In genomic region chr16:75116081-75116910, GRCh38 we compare ENCODE assay signal across 7 cellular contexts. TPM values are rescaled to one million over a fixed set of nuclear protein-coding genes. Genes with fewer than 3 reads are reported as not detected.
A peak's percentile ranks its signal among the peaks of the same experiment; 100 is the strongest.
DNase-seq lines count a peak whose midpoint lies in the region; ATAC-seq and TF ChIP-seq lines count a peak whose summit lies in the region.

Gene LDHD, minus strand, starts transcription at chr16:75116780. Its CDS starts 60 bp downstream, at chr16:75116720.

- H3K9me3 ChIP-seq in GM23248 (ENCODE audit: low read depth) (no peaks in the 10 kb centered on the region), NT2/D1 (ENCODE audit: insufficient read depth, low read length) (peaks cover 6% of the 10 kb centered on the region), smooth muscle cell (replicated peaks; ENCODE audit: low read depth) (no peaks in the 10 kb centered on the region)

- no peaks in the 10 kb centered on the region for H4K20me1 ChIP-seq in GM23248 (ENCODE audit: insufficient read depth)
- no peaks in the 10 kb centered on the region for H4K20me1 ChIP-seq in smooth muscle cell (ENCODE audit: low read depth)

- H3K27me3 ChIP-seq in GM23248 (replicated peaks; ENCODE audit: insufficient read depth) = no peaks in the 10 kb centered on the region
- no peaks in the 10 kb centered on the region for H3K27me3 ChIP-seq in NT2/D1 (ENCODE audit: insufficient read depth, insufficient read length)
- H3K27me3 ChIP-seq in smooth muscle cell (ENCODE audit: low read depth) = no peaks in the 10 kb centered on the region

- H3K36me3 ChIP-seq in GM23248 (ENCODE audit: low read depth) (no peaks in the 10 kb centered on the region), NT2/D1 (ENCODE audit: insufficient read depth, insufficient read length, low read length) (peaks cover 4% of the 10 kb centered on the region), smooth muscle cell (ENCODE audit: low read depth) (no peaks in the 10 kb centered on the region)

- in situ Hi-C loops in GM23248 (cut with MboI) = no loop called here

- DNase-seq in GM23248 (peak; percentile 72), NT2/D1 (ENCODE audit: low read depth, low spot score) (no peak), cerebellum (ENCODE audit: low spot score) (peak; percentile 96), islet precursor cell (peak; percentile 70), smooth muscle cell (lab: John Stamatoyannopoulos, UW; ENCODE audit: unreplicated experiment) (no peak), DMS79 treated with DMSO at 0.1 percent for 48 hours (lab: John Stamatoyannopoulos, UW) (no peak)

- H2AFZ ChIP-seq in GM23248 = peak within 1 kb of the TSS; percentile 56
- no peak within 1 kb of the TSS for H2AFZ ChIP-seq in smooth muscle cell (ENCODE audit: low read depth)

- H3K27ac ChIP-seq in GM23248 (no peak within 1 kb of the TSS), smooth muscle cell (ENCODE audit: low read depth) (no peak within 1 kb of the TSS)

- H3F3A ChIP-seq in GM23248 (ENCODE audit: insufficient read depth) = no peaks in the 10 kb centered on the region
- no peaks in the 10 kb centered on the region for H3F3A ChIP-seq in smooth muscle cell (ENCODE audit: low read depth)

- TF ChIP-seq CTCF in smooth muscle cell (IDR thresholded peaks at IDR 0.05; ENCODE audit: borderline replicate concordance, insufficient read depth, poor library complexity, severe bottlenecking) = no peak

- H3K79me2 ChIP-seq in GM23248 (ENCODE audit: insufficient read depth) (no peaks in the 10 kb centered on the region), smooth muscle cell (ENCODE audit: low read depth) (no peaks in the 10 kb centered on the region)

- peak within 1 kb of the TSS; percentile 57 for H3K4me3 ChIP-seq in GM23248
- peak within 1 kb of the TSS; percentile 57 for H3K4me3 ChIP-seq in NT2/D1 (ENCODE audit: insufficient read length, low read depth)
- H3K4me3 ChIP-seq in smooth muscle cell = peak within 1 kb of the TSS; percentile 44

- 28 to 52% methylated on average over 9 to 15 of the region's 15 CpGs for WGBS in GM23248 (ENCODE audit: low coverage in 1 of 2, low lambda C conversion rate in 2 of 2, missing lambda C conversion rate in 2 of 2), 2 experiments
- 57% methylated on average over 15 of the region's 15 CpGs for WGBS in smooth muscle cell (ENCODE audit: low lambda C conversion rate)

- no peaks in the 10 kb centered on the region for H3K9me2 ChIP-seq in GM23248 (ENCODE audit: insufficient read depth)

- H3K4me2 ChIP-seq in GM23248 (ENCODE audit: unreplicated experiment) = peak within 1 kb of the TSS; percentile 78
- H3K4me2 ChIP-seq in smooth muscle cell = peak within 1 kb of the TSS; percentile 77

- ATAC-seq in HG03039 (IDR thresholded peaks at IDR 0.05; ENCODE audit: unreplicated experiment) = no peak

- H3K9ac ChIP-seq in GM23248 (peak within 1 kb of the TSS; percentile 48; the same call in 1 of the 2 replicates), NT2/D1 (ENCODE audit: insufficient read length, low read depth) (peak within 1 kb of the TSS; percentile 70), smooth muscle cell (ENCODE audit: low read depth) (no peak within 1 kb of the TSS)

- H3K4me1 ChIP-seq in GM23248 (ENCODE audit: insufficient read depth) (no peaks in the 10 kb centered on the region), NT2/D1 (ENCODE audit: insufficient read depth, insufficient read length) (peaks cover 34% of the 10 kb centered on the region), smooth muscle cell (ENCODE audit: low read depth) (peaks cover 18% of the 10 kb centered on the region)

RNA-seq across cellular contexts. Expression of gene LDHD, which starts in this region (rescaled TPM):
- total RNA-seq in GM23248 (2014; rRNA removed; shearing (Covaris generic)) = 0.38 and 0.65 TPM in 2 replicates
- polyA plus RNA-seq in GM23248 (2016; fragmentation: Nextera tagmentation; extraction: Ambion mirVana) = 0.81 and 1.1 TPM in 2 replicates
- total RNA-seq in cerebellum = 1.00 TPM
- total RNA-seq in smooth muscle cell = 0.67 and 0.85 TPM in 2 replicates
- polyA plus RNA-seq in smooth muscle cell = 1.2 and 1.5 TPM in 2 replicates

Comparison
In these comparisons a context has a peak if more than half of its experiments do, and no peak if none do; other contexts are left out.
1. Peak in DNase-seq in cerebellum; RNA of the gene not detected or under 1 TPM.
2. DNase-seq: peak in GM23248 (single experiment) and islet precursor cell (single experiment); none in NT2/D1 (single experiment), smooth muscle cell (single experiment) and DMS79 treated with DMSO at 0.1 percent for 48 hours (single experiment).
3. Peak in every context shown above with its lines, with median percentiles within 50 percentile points of each other: H3K4me3 ChIP-seq.